Comparison of ENCODE assay signal across 29 cellular contexts in the genomic region with DNA sequence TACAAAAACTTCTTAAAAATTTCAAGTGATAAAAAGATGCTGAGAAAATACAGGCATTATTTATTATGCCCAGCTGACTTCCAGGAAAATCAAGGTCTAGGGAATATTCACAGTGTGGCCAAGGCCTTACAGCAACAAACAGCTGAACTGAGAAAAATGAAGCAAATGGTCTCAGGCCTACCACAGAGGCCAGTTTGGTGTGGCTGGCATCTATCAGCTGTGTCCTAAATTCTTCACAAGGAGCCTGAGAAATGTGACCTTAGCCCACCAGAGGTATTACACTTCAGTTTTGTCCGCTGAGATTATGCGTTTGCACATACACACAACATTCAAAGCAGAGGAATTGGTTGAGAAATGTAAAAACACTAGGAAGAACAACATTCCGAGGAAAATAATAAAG.
"Had no signal": no experiment of that assay in that cellular context is flagged by ENCODE, and none has a peak within 500 bp of the region (broad histone marks: within the 10 kb centered on the region; RNA-seq: fewer than 3 reads in every experiment).

No MANE protein-coding gene starts in this region.

- H3K27me3 ChIP-seq: left lung, neural progenitor cell, neutrophil, ovary, right atrium auricular region, right lobe of liver, stomach, testis, thyroid gland, transverse colon, vagina had no signal

- DNase-seq: hippocampal formation; kidney; left colon; left lung; lower lobe of right lung; mammary epithelial cell; mesenchymal stem cell; naive B cell; natural killer cell; nephron progenitor cell; occipital lobe; ovary; right lobe of liver; stimulated activated CD4-positive, alpha-beta T cell treated with anti-CD3 and anti-CD28 coated beads, Interleukin-12 subunit alpha, Interleukin-12 subunit beta, amount 100 ng/mL, for 4 hours; stimulated activated CD4-positive, alpha-beta T cell treated with anti-CD3 and anti-CD28 coated beads, Interleukin-15, amount 100 ng/mL, for 24 hours; stimulated activated CD4-positive, alpha-beta T cell treated with anti-CD3 and anti-CD28 coated beads, Interleukin-2, amount 100 ng/mL, for 24 hours; stimulated activated CD4-positive, alpha-beta T cell treated with anti-CD3 and anti-CD28 coated beads, Interleukin-4, amount 100 ng/mL, for 1 hour; stimulated activated naive B cell treated with anti-CD40 and anti-IgM and Interleukin-4, amounts not matched to agents 10 μg/mL and 1 μg/mL and 100 μg/mL, for 72 hours; stimulated activated naive CD8-positive, alpha-beta T cell treated with anti-CD3 and anti-CD28 coated beads, Interleukin-15, Interleukin-2, amounts not matched to agents 100 U/mL and 50 U/mL, for 24 hours; stomach; testis; thyroid gland; transverse colon had no signal

- H3K27ac ChIP-seq: left lung, lower lobe of right lung, neural progenitor cell, neutrophil, ovary, right atrium auricular region, right lobe of liver, skin epidermis, stomach, testis, thyroid gland, transverse colon, vagina had no signal

- H3K4me3 Mint-ChIP-seq: naive B cell; natural killer cell; nephron progenitor cell; neural progenitor cell; stimulated activated naive B cell treated with anti-CD40 and anti-IgM and Interleukin-4, amounts not matched to agents 10 μg/mL and 1 μg/mL and 100 μg/mL, for 72 hours had no signal

- ATAC-seq: left colon; left lung; lower lobe of right lung; natural killer cell; right lobe of liver; stimulated activated naive B cell treated with anti-CD40 and anti-IgM and Interleukin-4, amounts not matched to agents 10 μg/mL and 1 μg/mL and 100 μg/mL, for 72 hours; stimulated activated naive CD8-positive, alpha-beta T cell treated with anti-CD3 and anti-CD28 coated beads, Interleukin-15, Interleukin-2, amounts not matched to agents 100 U/mL and 50 U/mL, for 24 hours had no signal

- H3K9me3 ChIP-seq: left lung, lower lobe of right lung, neutrophil, ovary, right atrium auricular region, stomach, testis, thyroid gland, transverse colon, vagina had no signal

- H3K27ac Mint-ChIP-seq: natural killer cell; nephron progenitor cell; neural progenitor cell; progenitor cell of endocrine pancreas; stimulated activated naive B cell treated with anti-CD40 and anti-IgM and Interleukin-4, amounts not matched to agents 10 μg/mL and 1 μg/mL and 100 μg/mL, for 72 hours had no signal

- H3K9me3 Mint-ChIP-seq: naive B cell; natural killer cell; neural progenitor cell; stimulated activated naive B cell treated with anti-CD40 and anti-IgM and Interleukin-4, amounts not matched to agents 10 μg/mL and 1 μg/mL and 100 μg/mL, for 72 hours had no signal

- H3K4me1 Mint-ChIP-seq: naive B cell; natural killer cell; neural progenitor cell; stimulated activated naive B cell treated with anti-CD40 and anti-IgM and Interleukin-4, amounts not matched to agents 10 μg/mL and 1 μg/mL and 100 μg/mL, for 72 hours had no signal

- H3K36me3 Mint-ChIP-seq: naive B cell; natural killer cell; neural progenitor cell; stimulated activated naive B cell treated with anti-CD40 and anti-IgM and Interleukin-4, amounts not matched to agents 10 μg/mL and 1 μg/mL and 100 μg/mL, for 72 hours had no signal

- FAIRE-seq: kidney had no signal
